10 cellular contexts compared by ENCODE assay signal in genomic region chr1:53585116-53585515, GRCh38.
A peak's percentile ranks its signal among the peaks of the same experiment; 100 is the strongest.
DNase-seq lines count a peak whose midpoint lies in the region; ATAC-seq and TF ChIP-seq lines count a peak whose summit lies in the region.
"Had no signal": no experiment of that assay in that cellular context is flagged by ENCODE, and none has a peak within 500 bp of the region (broad histone marks: within the 10 kb centered on the region; RNA-seq: fewer than 3 reads in every experiment).

No MANE protein-coding gene starts in this region.

- H3K27ac ChIP-seq in suprapubic skin: no peak overlapping the region

- no peak overlapping the region for H3K27ac Mint-ChIP-seq in activated CD8-positive, alpha-beta memory T cell treated with anti-CD3 and anti-CD28 coated beads, Interleukin-2, amount 10 ng/mL, durations not matched to agents 7 days and 5 days
- peak overlapping the region; percentile 51 to 92 (median 90) for H3K27ac Mint-ChIP-seq in immature natural killer cell

- WGBS in suprapubic skin: 84% methylated on average over 5 of the region's 5 CpGs

- H3K9me3 ChIP-seq in suprapubic skin: no peaks in the 10 kb centered on the region

- peak; percentile 90 for ATAC-seq in activated CD8-positive, alpha-beta memory T cell treated with anti-CD3 and anti-CD28 coated beads, Interleukin-2, amount 10 ng/mL, durations not matched to agents 7 days and 5 days
- ATAC-seq in HG03280 (IDR thresholded peaks at IDR 0.05; ENCODE audit: unreplicated experiment): no peak
- ATAC-seq: esophagus mucosa, Right ventricle myocardium inferior had no signal

- H3K4me3 Mint-ChIP-seq in activated CD8-positive, alpha-beta memory T cell treated with anti-CD3 and anti-CD28 coated beads, Interleukin-2, amount 10 ng/mL, durations not matched to agents 7 days and 5 days: no peak overlapping the region
- H3K4me3 Mint-ChIP-seq in immature natural killer cell: peak overlapping the region; percentile 54 to 71 (median 67)

- peaks cover 18% of the 10 kb centered on the region for H3K4me1 Mint-ChIP-seq in activated CD8-positive, alpha-beta memory T cell treated with anti-CD3 and anti-CD28 coated beads, Interleukin-2, amount 10 ng/mL, durations not matched to agents 7 days and 5 days
- peaks cover 53 to 60% of the 10 kb centered on the region in 2 donors for H3K4me1 Mint-ChIP-seq in immature natural killer cell

- CTCF ChIA-PET in activated CD8-positive, alpha-beta memory T cell treated with anti-CD3 and anti-CD28 coated beads, Interleukin-2, amount 10 ng/mL, durations not matched to agents 7 days and 5 days (lab: Charles Lee): interaction anchor here (0.6 to 1.4 kb wide), 2 partner anchors 11 to 438 kb away, joined by 3 read pairs; no protein-coding TSS in a partner anchor

- no peaks in the 10 kb centered on the region for H3K36me3 Mint-ChIP-seq in activated CD8-positive, alpha-beta memory T cell treated with anti-CD3 and anti-CD28 coated beads, Interleukin-2, amount 10 ng/mL, durations not matched to agents 7 days and 5 days
- no peaks in the 10 kb centered on the region for H3K36me3 Mint-ChIP-seq in immature natural killer cell

- no peak for TF ChIP-seq POLR2A in suprapubic skin (IDR thresholded peaks at IDR 0.05)

- no peaks in the 10 kb centered on the region for H3K36me3 ChIP-seq in suprapubic skin

- no peaks in the 10 kb centered on the region for H3K4me1 ChIP-seq in suprapubic skin

- TF ChIP-seq CTCF in suprapubic skin (IDR thresholded peaks at IDR 0.05): no peak

- no peak overlapping the region for H3K4me3 ChIP-seq in suprapubic skin

- no peaks in the 10 kb centered on the region for H3K9me3 Mint-ChIP-seq in activated CD8-positive, alpha-beta memory T cell treated with anti-CD3 and anti-CD28 coated beads, Interleukin-2, amount 10 ng/mL, durations not matched to agents 7 days and 5 days (ENCODE audit: low read depth)
- peaks cover 0 to 4% (median 0%) of the 10 kb centered on the region in 6 donors for H3K9me3 Mint-ChIP-seq in immature natural killer cell

- DNase-seq in activated effector memory CD4-positive, alpha-beta T cell treated with anti-CD3 and anti-CD28 coated beads, Interleukin-2, amount 50 U/mL, for 16 hours: peak; percentile 60
- no peak for DNase-seq in activated effector memory CD4-positive, alpha-beta T cell treated with Interleukin-2 at 50 U/mL for 16 hours
- DNase-seq in activated CD8-positive, alpha-beta memory T cell treated with anti-CD3 and anti-CD28 coated beads, Interleukin-2, amount 10 ng/mL, durations not matched to agents 7 days and 5 days: peak; percentile 88
- DNase-seq in immature natural killer cell (peak; percentile 84 to 86 (median 85)), suprapubic skin (ENCODE audit: low spot score in 2 of 2) (peak; percentile 2 to 32), NCI-H2171 treated with DMSO at 0.1 percent for 48 hours (lab: John Stamatoyannopoulos, UW) (no peak), pons (ENCODE audit: low spot score) (no peak)

- TF ChIP-seq EP300 in suprapubic skin (IDR thresholded peaks at IDR 0.05): no peak

- H3K27me3 ChIP-seq in suprapubic skin: no peaks in the 10 kb centered on the region

- H3K27me3 Mint-ChIP-seq in activated CD8-positive, alpha-beta memory T cell treated with anti-CD3 and anti-CD28 coated beads, Interleukin-2, amount 10 ng/mL, durations not matched to agents 7 days and 5 days: no peaks in the 10 kb centered on the region
- H3K27me3 Mint-ChIP-seq in immature natural killer cell (ENCODE audit: low read depth in 3 of 3): peaks cover 6 to 29% (median 10%) of the 10 kb centered on the region in 3 donors

Comparison
In these comparisons a context has a peak if more than half of its experiments do, and no peak if none do; other contexts are left out.
1. DNase-seq: peak in activated effector memory CD4-positive, alpha-beta T cell treated with anti-CD3 and anti-CD28 coated beads, Interleukin-2, amount 50 U/mL, for 16 hours (single experiment), activated CD8-positive, alpha-beta memory T cell treated with anti-CD3 and anti-CD28 coated beads, Interleukin-2, amount 10 ng/mL, durations not matched to agents 7 days and 5 days (single experiment), immature natural killer cell (3 of 3) and suprapubic skin (2 of 2); none in activated effector memory CD4-positive, alpha-beta T cell treated with Interleukin-2 at 50 U/mL for 16 hours (single experiment), NCI-H2171 treated with DMSO at 0.1 percent for 48 hours (single experiment) and pons (single experiment).